In genomic region chr4:153684182-153685073, GRCh38 we compare ENCODE assay signal across 8 cellular contexts. TPM values are rescaled to one million over a fixed set of nuclear protein-coding genes. Genes with fewer than 3 reads are reported as not detected.
A peak's percentile ranks its signal among the peaks of the same experiment; 100 is the strongest.
DNase-seq lines count a peak whose midpoint lies in the region; ATAC-seq and TF ChIP-seq lines count a peak whose summit lies in the region.

TSS of gene TLR2 (plus strand) at chr4:153684280. CDS start at chr4:153702908, 18,628 bp downstream.

- peaks cover 9% of the 10 kb centered on the region for H3K9me3 Mint-ChIP-seq in activated naive CD8-positive, alpha-beta T cell treated with anti-CD3 and anti-CD28 coated beads, Interleukin-2, amount 50 U/mL, for 24 hours

- H3K4me1 Mint-ChIP-seq in activated naive CD8-positive, alpha-beta T cell treated with anti-CD3 and anti-CD28 coated beads, Interleukin-2, amount 50 U/mL, for 24 hours, result peaks cover 11% of the 10 kb centered on the region

- H3K27ac ChIP-seq in hepatocyte, result peak within 1 kb of the TSS; percentile 58
- peak within 1 kb of the TSS; percentile 37 to 71 (median 50) for H3K27ac ChIP-seq in sigmoid colon

- peaks cover 8% of the 10 kb centered on the region for H3K27me3 ChIP-seq in hepatocyte
- H3K27me3 ChIP-seq in sigmoid colon, result no peaks in the 10 kb centered on the region

- peak; percentile 8 for DNase-seq in NCI-H345 (lab: John Stamatoyannopoulos, UW)
- DNase-seq in NCI-H345 treated with DMSO at 0.1 percent for 48 hours (lab: John Stamatoyannopoulos, UW; ENCODE audit: unreplicated experiment), result no peak
- peak; percentile 68 for DNase-seq in activated naive CD8-positive, alpha-beta T cell treated with anti-CD3 and anti-CD28 coated beads, Interleukin-2, amount 50 U/mL, for 24 hours
- peak; percentile 87 for DNase-seq in hepatocyte (ENCODE audit: low spot score)
- peak; percentile 86 for DNase-seq in sigmoid colon
- DNase-seq in H4 (ENCODE audit: low spot score), result no peak

- H3K79me2 ChIP-seq in hepatocyte, result no peaks in the 10 kb centered on the region

- peak within 1 kb of the TSS; percentile 76 for H3K4me3 Mint-ChIP-seq in activated naive CD8-positive, alpha-beta T cell treated with anti-CD3 and anti-CD28 coated beads, Interleukin-2, amount 50 U/mL, for 24 hours

- WGBS in hepatocyte (ENCODE audit: low lambda C conversion rate, missing lambda C conversion rate), result 2% methylated on average over 53 of the region's 79 CpGs
- 1% methylated on average over 79 of the region's 79 CpGs for WGBS in sigmoid colon, 2 donors

- peak; percentile 83 for ATAC-seq in HG03066 (IDR thresholded peaks at IDR 0.05; ENCODE audit: low read depth, unreplicated experiment)
- ATAC-seq in SK-N-SH treated with all-trans-retinoic acid at 6 μM for 48 hours, result peak; percentile 81
- ATAC-seq in activated naive CD8-positive, alpha-beta T cell treated with anti-CD3 and anti-CD28 coated beads, Interleukin-2, amount 50 U/mL, for 24 hours, result peak; percentile 91

- intact Hi-C loops in sigmoid colon (cut with DNase I), result no loop called here

- H4K20me1 ChIP-seq in hepatocyte (ENCODE audit: insufficient read depth, poor library complexity, severe bottlenecking), result no peaks in the 10 kb centered on the region

- peaks cover 6% of the 10 kb centered on the region for H3K9me3 ChIP-seq in hepatocyte (ENCODE audit: low read depth)
- peaks cover 0 to 16% (median 5%) of the 10 kb centered on the region in 4 donors for H3K9me3 ChIP-seq in sigmoid colon

- no peaks in the 10 kb centered on the region for H3K9me2 ChIP-seq in hepatocyte (replicated peaks; ENCODE audit: insufficient read depth)

- no peaks in the 10 kb centered on the region for H3K36me3 ChIP-seq in hepatocyte (replicated peaks; ENCODE audit: insufficient read depth, low read depth)
- H3K36me3 ChIP-seq in sigmoid colon, result peaks cover 0 to 16% (median 4%) of the 10 kb centered on the region in 4 donors

- no peaks in the 10 kb centered on the region for H3K4me1 ChIP-seq in hepatocyte (ENCODE audit: insufficient read depth)
- peaks cover 0 to 14% (median 10%) of the 10 kb centered on the region in 4 donors for H3K4me1 ChIP-seq in sigmoid colon

- H3K4me2 ChIP-seq in hepatocyte, result peak within 1 kb of the TSS; percentile 99

- H3K27me3 Mint-ChIP-seq in activated naive CD8-positive, alpha-beta T cell treated with anti-CD3 and anti-CD28 coated beads, Interleukin-2, amount 50 U/mL, for 24 hours, result peaks cover 29% of the 10 kb centered on the region

- TF ChIP-seq CTCF in hepatocyte (IDR thresholded peaks at IDR 0.05; ENCODE audit: poor library complexity) (no peak), sigmoid colon (IDR thresholded peaks at IDR 0.05) (no peak)

- no peak for TF ChIP-seq EP300 in sigmoid colon (IDR thresholded peaks at IDR 0.05)

- peak within 1 kb of the TSS; percentile 98 for H2AFZ ChIP-seq in hepatocyte

- H3K36me3 Mint-ChIP-seq in activated naive CD8-positive, alpha-beta T cell treated with anti-CD3 and anti-CD28 coated beads, Interleukin-2, amount 50 U/mL, for 24 hours (ENCODE audit: low read depth), result peaks cover 16% of the 10 kb centered on the region

- no peak within 1 kb of the TSS for H3K27ac Mint-ChIP-seq in activated naive CD8-positive, alpha-beta T cell treated with anti-CD3 and anti-CD28 coated beads, Interleukin-2, amount 50 U/mL, for 24 hours

- H3K4me3 ChIP-seq in hepatocyte (peak within 1 kb of the TSS; percentile 92), sigmoid colon (peak within 1 kb of the TSS; percentile 58 to 74 (median 68))

- no peak for TF ChIP-seq POLR2A in sigmoid colon (IDR thresholded peaks at IDR 0.05)

TF ChIP-seq in SK-N-SH treated with all-trans-retinoic acid at 6 μM for 48 hours, 23 proteins besides CTCF, POLR2A, EP300 and RAD21:
- TF ChIP-seq PPARA (CRISPR knock-in tag; IDR thresholded peaks at IDR 0.05; ENCODE audit: borderline replicate concordance), result no peak
- TF ChIP-seq ESRRG (CRISPR knock-in tag; IDR thresholded peaks at IDR 0.05), result no peak
- no peak for TF ChIP-seq ZNF565 (CRISPR knock-in tag; conservative IDR thresholded peaks at IDR 0.05; ENCODE audit: low read depth)
- TF ChIP-seq, protein P1, sequence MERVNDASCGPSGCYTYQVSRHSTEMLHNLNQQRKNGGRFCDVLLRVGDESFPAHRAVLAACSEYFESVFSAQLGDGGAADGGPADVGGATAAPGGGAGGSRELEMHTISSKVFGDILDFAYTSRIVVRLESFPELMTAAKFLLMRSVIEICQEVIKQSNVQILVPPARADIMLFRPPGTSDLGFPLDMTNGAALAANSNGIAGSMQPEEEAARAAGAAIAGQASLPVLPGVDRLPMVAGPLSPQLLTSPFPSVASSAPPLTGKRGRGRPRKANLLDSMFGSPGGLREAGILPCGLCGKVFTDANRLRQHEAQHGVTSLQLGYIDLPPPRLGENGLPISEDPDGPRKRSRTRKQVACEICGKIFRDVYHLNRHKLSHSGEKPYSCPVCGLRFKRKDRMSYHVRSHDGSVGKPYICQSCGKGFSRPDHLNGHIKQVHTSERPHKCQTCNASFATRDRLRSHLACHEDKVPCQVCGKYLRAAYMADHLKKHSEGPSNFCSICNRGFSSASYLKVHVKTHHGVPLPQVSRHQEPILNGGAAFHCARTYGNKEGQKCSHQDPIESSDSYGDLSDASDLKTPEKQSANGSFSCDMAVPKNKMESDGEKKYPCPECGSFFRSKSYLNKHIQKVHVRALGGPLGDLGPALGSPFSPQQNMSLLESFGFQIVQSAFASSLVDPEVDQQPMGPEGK (CRISPR knock-in tag; IDR thresholded peaks at IDR 0.05; ENCODE audit: borderline replicate concordance), result no peak; the same call in 1 of the 2 replicates
- TF ChIP-seq TCF4 (CRISPR knock-in tag; IDR thresholded peaks at IDR 0.05; ENCODE audit: borderline replicate concordance), result no peak
- TF ChIP-seq ZFP30 (CRISPR knock-in tag; IDR thresholded peaks at IDR 0.05), result no peak
- TF ChIP-seq, protein P2, sequence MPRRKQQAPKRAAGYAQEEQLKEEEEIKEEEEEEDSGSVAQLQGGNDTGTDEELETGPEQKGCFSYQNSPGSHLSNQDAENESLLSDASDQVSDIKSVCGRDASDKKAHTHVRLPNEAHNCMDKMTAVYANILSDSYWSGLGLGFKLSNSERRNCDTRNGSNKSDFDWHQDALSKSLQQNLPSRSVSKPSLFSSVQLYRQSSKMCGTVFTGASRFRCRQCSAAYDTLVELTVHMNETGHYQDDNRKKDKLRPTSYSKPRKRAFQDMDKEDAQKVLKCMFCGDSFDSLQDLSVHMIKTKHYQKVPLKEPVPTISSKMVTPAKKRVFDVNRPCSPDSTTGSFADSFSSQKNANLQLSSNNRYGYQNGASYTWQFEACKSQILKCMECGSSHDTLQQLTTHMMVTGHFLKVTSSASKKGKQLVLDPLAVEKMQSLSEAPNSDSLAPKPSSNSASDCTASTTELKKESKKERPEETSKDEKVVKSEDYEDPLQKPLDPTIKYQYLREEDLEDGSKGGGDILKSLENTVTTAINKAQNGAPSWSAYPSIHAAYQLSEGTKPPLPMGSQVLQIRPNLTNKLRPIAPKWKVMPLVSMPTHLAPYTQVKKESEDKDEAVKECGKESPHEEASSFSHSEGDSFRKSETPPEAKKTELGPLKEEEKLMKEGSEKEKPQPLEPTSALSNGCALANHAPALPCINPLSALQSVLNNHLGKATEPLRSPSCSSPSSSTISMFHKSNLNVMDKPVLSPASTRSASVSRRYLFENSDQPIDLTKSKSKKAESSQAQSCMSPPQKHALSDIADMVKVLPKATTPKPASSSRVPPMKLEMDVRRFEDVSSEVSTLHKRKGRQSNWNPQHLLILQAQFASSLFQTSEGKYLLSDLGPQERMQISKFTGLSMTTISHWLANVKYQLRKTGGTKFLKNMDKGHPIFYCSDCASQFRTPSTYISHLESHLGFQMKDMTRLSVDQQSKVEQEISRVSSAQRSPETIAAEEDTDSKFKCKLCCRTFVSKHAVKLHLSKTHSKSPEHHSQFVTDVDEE (CRISPR knock-in tag; IDR thresholded peaks at IDR 0.05), result no peak
- TF ChIP-seq BACH2 (CRISPR knock-in tag; IDR thresholded peaks at IDR 0.05; ENCODE audit: borderline replicate concordance), result no peak
- TF ChIP-seq ZNF8 (CRISPR knock-in tag; IDR thresholded peaks at IDR 0.05), result no peak

RNA-seq across cellular contexts. Expression of gene TLR2, which starts in this region (rescaled TPM):
- total RNA-seq in hepatocyte, result 6.6 and 10.6 TPM in 2 replicates
- polyA plus RNA-seq in hepatocyte, result 1.7 and 1.8 TPM in 2 replicates
- total RNA-seq in sigmoid colon, result 10 to 100 TPM; 10.2 to 25.0 (median 19.3) TPM
- polyA plus RNA-seq in sigmoid colon, result 1 to 10 TPM; 4.3 to 8.3 (median 4.8) TPM
- total RNA-seq in H4 (2014; rRNA removed; shearing (Covaris generic)), result not detected in 2 replicates

Comparison
In these comparisons a context has a peak if more than half of its experiments do, and no peak if none do; other contexts are left out.
1. DNase-seq: peak in NCI-H345 (single experiment), activated naive CD8-positive, alpha-beta T cell treated with anti-CD3 and anti-CD28 coated beads, Interleukin-2, amount 50 U/mL, for 24 hours (single experiment), hepatocyte (single experiment) and sigmoid colon (single experiment); none in NCI-H345 treated with DMSO at 0.1 percent for 48 hours (single experiment) and H4 (single experiment).
2. Peak in every context shown above with its lines, with median percentiles within 50 percentile points of each other: ATAC-seq.